ENCODE assay signal across 19 cellular contexts in the genomic region with DNA sequence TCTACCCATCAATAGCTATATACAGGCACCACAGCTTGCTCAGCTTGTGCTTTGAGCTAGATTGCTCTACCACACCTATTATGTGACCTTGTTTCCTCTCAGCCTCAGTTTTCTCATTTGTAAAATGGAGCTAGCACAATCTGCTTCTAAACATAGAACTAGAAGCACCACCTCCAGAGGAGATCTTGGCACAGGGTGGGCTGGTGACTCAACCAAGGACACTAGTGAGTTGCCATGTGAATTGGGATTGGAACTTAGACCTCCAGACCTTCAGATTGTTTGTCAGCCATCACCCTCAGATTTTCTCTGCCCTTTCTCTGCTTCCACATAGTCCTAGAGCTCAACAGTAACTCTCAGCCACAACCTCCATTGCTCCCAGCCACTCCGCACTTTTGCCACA. TPM values are rescaled to one million over a fixed set of nuclear protein-coding genes. Genes with fewer than 3 reads are reported as not detected.
DNase-seq lines count a peak whose midpoint lies in the region; ATAC-seq, FAIRE-seq and TF ChIP-seq lines count a peak whose summit lies in the region.
"Had no signal": no experiment of that assay in that cellular context is flagged by ENCODE, and none has a peak within 500 bp of the region (broad histone marks: within the 10 kb centered on the region; RNA-seq: fewer than 3 reads in every experiment).

No MANE protein-coding gene starts in this region.

- H4K20me1 ChIP-seq in HepG2 (ENCODE audit: insufficient read depth, low read length) (peaks cover 9% of the 10 kb centered on the region; the same call in 1 of the 2 replicates), MM.1S (ENCODE audit: insufficient read depth, low read length) (no peaks in the 10 kb centered on the region)

- no peak overlapping the region for H3K4me2 ChIP-seq in HepG2 (ENCODE audit: low read depth, low read length)
- no peak overlapping the region for H3K4me2 ChIP-seq in MM.1S (ENCODE audit: low read depth, low read length)
- H3K4me2 ChIP-seq: SK-N-SH had no signal

- TF ChIP-seq EP300 in HepG2 (IDR thresholded peaks at IDR 0.05; ENCODE audit: low read depth in 2 of 2, low read length in 2 of 2) (no peak), HepG2 (CRISPR knock-in tag; IDR thresholded peaks at IDR 0.05; ENCODE audit: borderline replicate concordance) (no peak)

- H3F3A ChIP-seq in MM.1S (ENCODE audit: insufficient read depth, low read length), result 0 out of 2 replicates have a peak, but pooled peaks cover 4% of the 10 kb centered on the region

- intact Hi-C loops in HepG2 (cut with micrococcal nuclease; ENCODE audit: unreplicated experiment), result no loop called here
- intact Hi-C loops in right lobe of liver (cut with DNase I), result no loop called here
- intact Hi-C loops in adrenal gland (cut with DNase I), result no loop called here
- intact Hi-C loops in aorta (cut with DNase I), result no loop called here

- H3K36me3 ChIP-seq in HepG2 (replicated peaks in 1 of 2; ENCODE audit: control insufficient read depth in 1 of 2, insufficient read depth in 2 of 2, low read length in 2 of 2) (no peaks in the 10 kb centered on the region), right lobe of liver (no peaks in the 10 kb centered on the region), adrenal gland (replicated peaks in 1 of 2) (no peaks in the 10 kb centered on the region), MM.1S (replicated peaks; ENCODE audit: insufficient read depth, low read length) (no peaks in the 10 kb centered on the region), aorta (ENCODE audit: control insufficient read depth in 1 of 2, insufficient read depth in 2 of 2, low read length in 1 of 2) (no peaks in the 10 kb centered on the region)

- 100% methylated on average over 1 of the region's 1 CpG for WGBS in HepG2 (ENCODE audit: low lambda C conversion rate)
- 100% methylated on average over 1 of the region's 1 CpG for WGBS in right lobe of liver (ENCODE audit: insufficient coverage, low coverage, low lambda C conversion rate, missing lambda C conversion rate)
- WGBS in adrenal gland, 4 donors, result 90 to 96% (median 95%) methylated on average over 1 of the region's 1 CpG
- WGBS in aorta, 2 donors, result 96 to 100% methylated on average over 1 of the region's 1 CpG

- H3K27me3 ChIP-seq in HepG2 (ENCODE audit: control insufficient read depth in 1 of 2, insufficient read depth in 2 of 2, low read length in 2 of 2) (no peaks in the 10 kb centered on the region; a peak in 2 of 5 replicates), right lobe of liver (no peaks in the 10 kb centered on the region), adrenal gland (no peaks in the 10 kb centered on the region), MM.1S (replicated peaks; ENCODE audit: insufficient read depth, low read length) (no peaks in the 10 kb centered on the region), aorta (ENCODE audit: control insufficient read depth in 1 of 2, insufficient read depth in 2 of 2, low read length in 1 of 2) (no peaks in the 10 kb centered on the region)

- H3K9me2 ChIP-seq in MM.1S (replicated peaks; ENCODE audit: insufficient read depth, low read length), result no peaks in the 10 kb centered on the region
- H3K9me2 ChIP-seq: SK-N-SH had no signal

- no peak overlapping the region for H3K4me3 ChIP-seq in HepG2 (replicated peaks in 1 of 3; ENCODE audit: insufficient read depth in 1 of 3, low read depth in 2 of 3, low read length in 3 of 3)
- no peak overlapping the region for H3K4me3 ChIP-seq in right lobe of liver
- H3K4me3 ChIP-seq in adrenal gland, result no peak overlapping the region
- no peak overlapping the region for H3K4me3 ChIP-seq in fibroblast of mammary gland (ENCODE audit: control insufficient read depth, low read depth, low read length)
- no peak overlapping the region for H3K4me3 ChIP-seq in MM.1S (ENCODE audit: low read length)
- H3K4me3 ChIP-seq in aorta (ENCODE audit: low read length in 2 of 2), result no peak overlapping the region

- no peak for FAIRE-seq in HepG2 (lab: Jason Lieb, UNC)
- FAIRE-seq: A204.1 had no signal

- H3K4me1 ChIP-seq in HepG2 (ENCODE audit: insufficient read depth, low read length) (peaks cover 37% of the 10 kb centered on the region), right lobe of liver (peaks cover 0 to 36% (median 11%) of the 10 kb centered on the region in 4 donors), adrenal gland (replicated peaks in 1 of 2) (peaks cover 10 to 14% of the 10 kb centered on the region in 2 donors), MM.1S (ENCODE audit: low read length) (no peaks in the 10 kb centered on the region), aorta (ENCODE audit: control insufficient read depth in 1 of 2, insufficient read depth in 2 of 2, low read length in 2 of 2) (no peaks in the 10 kb centered on the region)

- in situ Hi-C loops in HepG2 (cut with HindIII; ENCODE audit: extremely low pct_ligation_motif_present, low pct_unique_long_range_greater_than_20kb), result no loop called here

- CTCF ChIA-PET in HepG2 (lab: Yijun Ruan, JAX; ENCODE audit: low intra/inter-chr PET ratio, low total read pairs), result no interaction called here

- H2AFZ ChIP-seq in HepG2 (ENCODE audit: low read length) (no peak overlapping the region), MM.1S (ENCODE audit: low read length) (no peak overlapping the region)

- POLR2A ChIA-PET in HepG2 (lab: Yijun Ruan, JAX), result no interaction called here

- H3K79me2 ChIP-seq in HepG2 (ENCODE audit: insufficient read depth, low read length), result peaks cover 13% of the 10 kb centered on the region
- H3K79me2 ChIP-seq in MM.1S (ENCODE audit: low read length), result peaks cover 14% of the 10 kb centered on the region

- TF ChIP-seq CTCF in HepG2 (CRISPR knock-in tag; IDR thresholded peaks at IDR 0.05) (no peak), right lobe of liver (IDR thresholded peaks at IDR 0.05) (no peak), adrenal gland (IDR thresholded peaks at IDR 0.05) (no peak), fibroblast of mammary gland (conservative IDR thresholded peaks at IDR 0.05; ENCODE audit: control insufficient read depth, insufficient read depth, low read depth, low read length) (no peak), MM.1S (IDR thresholded peaks at IDR 0.05; ENCODE audit: low read length) (no peak)

- TF ChIP-seq POLR2A in HepG2 (IDR thresholded peaks at IDR 0.05; ENCODE audit: insufficient read depth in 1 of 2, low read depth in 2 of 2, low read length in 2 of 2) (no peak), right lobe of liver (IDR thresholded peaks at IDR 0.05) (no peak), adrenal gland (IDR thresholded peaks at IDR 0.05) (no peak)

- no peak overlapping the region for H3K27ac ChIP-seq in HepG2 (ENCODE audit: extremely low read length, insufficient read depth, low read length)
- no peak overlapping the region for H3K27ac ChIP-seq in right lobe of liver
- peak overlapping the region in 1 of 5 donors; percentile 20 for H3K27ac ChIP-seq in adrenal gland
- H3K27ac ChIP-seq in MM.1S (ENCODE audit: low read length), result no peak overlapping the region
- no peak overlapping the region for H3K27ac ChIP-seq in aorta (ENCODE audit: low read depth in 1 of 2, low read length in 2 of 2)

- ATAC-seq in HepG2 (no peak), right lobe of liver (no peak), aorta (ENCODE audit: low FRiP score) (no peak)
- ATAC-seq: Panc1 had no signal

- H3K9ac ChIP-seq in HepG2 (ENCODE audit: insufficient read depth, low read depth, low read length), result no peak overlapping the region
- H3K9ac ChIP-seq in MM.1S (ENCODE audit: low read length), result no peak overlapping the region
- H3K9ac ChIP-seq: SK-N-SH had no signal

- TF ChIP-seq RAD21 in HepG2 (CRISPR knock-in tag; IDR thresholded peaks at IDR 0.05), result no peak

- H3K9me3 ChIP-seq in HepG2 (ENCODE audit: low read length) (no peaks in the 10 kb centered on the region), right lobe of liver (no peaks in the 10 kb centered on the region), adrenal gland (replicated peaks in 1 of 3) (no peaks in the 10 kb centered on the region), MM.1S (replicated peaks; ENCODE audit: insufficient read depth, low read length) (no peaks in the 10 kb centered on the region), aorta (ENCODE audit: control insufficient read depth, low read length) (no peaks in the 10 kb centered on the region)
- H3K9me3 ChIP-seq: SK-N-SH had no signal

- DNase-seq in HepG2 (ENCODE audit: low spot score) (no peak), right lobe of liver (no peak), adrenal gland (peak in 5 of 7 donors; percentile 38 to 66 (median 52)), fibroblast of mammary gland (ENCODE audit: low read depth) (peak; percentile 32), NCI-H446 (lab: John Stamatoyannopoulos, UW) (no peak), MM.1S (no peak), aorta (no peak)
- DNase-seq: H9, KBM-7, NCI-H1105, NCI-H146, NCI-H2029, NCI-H2227 treated with DMSO at 0.1 percent for 48 hours, NCI-H524, NCI-H774, SIG-M5, SK-N-SH had no signal

- BruUV-seq in HepG2 (replicated peaks; lab: Mats Ljungman, UMichigan), result no TSS peak

RNA-seq across cellular contexts. Expression of a gene that starts 3.0 kb away (rescaled TPM):
- total RNA-seq in HepG2 (2016; rRNA removed; fragmentation: Illumina TruSeq; extraction: Trizol), result 9.2 and 17.0 TPM in 2 replicates
- total RNA-seq in HepG2 (2016; cell fraction: cytosol; rRNA removed; fragmentation: Illumina TruSeq; extraction: Trizol; ENCODE audit: low read depth), result 2.6 and 3.3 TPM in 2 replicates
- 9.2 and 18.3 TPM in 2 replicates for total RNA-seq in HepG2 (2016; cell fraction: insoluble cytoplasmic fraction; rRNA removed; fragmentation: Illumina TruSeq; extraction: Trizol)
- total RNA-seq in HepG2 (2016; cell fraction: membrane; rRNA removed; fragmentation: Illumina TruSeq; extraction: Trizol), result 6.1 and 7.5 TPM in 2 replicates
- total RNA-seq in HepG2 (2016; cell fraction: nucleus; rRNA removed; fragmentation: Illumina TruSeq; extraction: Trizol), result 15.7 and 18.2 TPM in 2 replicates
- polyA plus RNA-seq in HepG2 (2011; rRNA removed), result 9.7 TPM in 2 replicates
- polyA plus RNA-seq in HepG2 (2011; cell fraction: cytosol; rRNA removed), result 5.9 and 8.6 TPM in 2 replicates
- 4.1 and 4.6 TPM in 2 replicates for polyA plus RNA-seq in HepG2 (2011; cell fraction: nucleus; rRNA removed)
- 16.4 and 19.7 TPM in 2 replicates for polyA plus RNA-seq in HepG2 (2012)
- polyA plus RNA-seq in HepG2 (2016; cell fraction: cytosol; fragmentation: Illumina TruSeq; extraction: Trizol; ENCODE audit: low read depth), result 1.4 and 1.9 TPM in 2 replicates
- polyA plus RNA-seq in HepG2 (2016; cell fraction: insoluble cytoplasmic fraction; fragmentation: Illumina TruSeq; extraction: Trizol; ENCODE audit: low read depth), result 9.8 and 10.1 TPM in 2 replicates
- polyA plus RNA-seq in HepG2 (2016; cell fraction: membrane; fragmentation: Illumina TruSeq; extraction: Trizol; ENCODE audit: low read depth), result 3.6 and 4.1 TPM in 2 replicates
- 22.2 and 24.5 TPM in 2 replicates for polyA plus RNA-seq in HepG2 (2016; cell fraction: nucleus; fragmentation: Illumina TruSeq; extraction: Trizol; ENCODE audit: insufficient read depth, low read depth)
- polyA minus RNA-seq in HepG2 (2011; rRNA and poly(A)+ RNA removed; ENCODE audit: low replicate concordance), result 4.5 and 4.7 TPM in 2 replicates
- polyA minus RNA-seq in HepG2 (2011; cell fraction: cytosol; rRNA and poly(A)+ RNA removed), result 9.5 and 9.6 TPM in 2 replicates
- polyA minus RNA-seq in HepG2 (2011; cell fraction: nucleus; rRNA and poly(A)+ RNA removed), result 7.5 and 9.8 TPM in 2 replicates
- total RNA-seq in right lobe of liver, result 10 to 100 TPM; 23.2 to 32.9 (median 27.2) TPM
- total RNA-seq in adrenal gland, result 10 to 100 TPM; 25.2 to 48.4 (median 29.6) TPM
- 10 to 100 TPM; 15.1 to 45.4 (median 20.7) TPM for polyA plus RNA-seq in adrenal gland
- total RNA-seq in aorta, result 10 to 100 TPM; 14.8 to 19.7 TPM
- polyA plus RNA-seq in aorta, result 10 to 100 TPM in 1 of 2 donors, 1 to 10 TPM in 1; 5.0 to 12.4 TPM

RNA-seq across cellular contexts. Expression of a gene that starts 7.1 kb away (rescaled TPM):
- not detected in 2 replicates for total RNA-seq in HepG2 (2016; rRNA removed; fragmentation: Illumina TruSeq; extraction: Trizol)
- total RNA-seq in HepG2 (2016; cell fraction: cytosol; rRNA removed; fragmentation: Illumina TruSeq; extraction: Trizol; ENCODE audit: low read depth), result not detected in 2 replicates
- 0.09 TPM in 1 of 2 replicates, not detected in the other for total RNA-seq in HepG2 (2016; cell fraction: insoluble cytoplasmic fraction; rRNA removed; fragmentation: Illumina TruSeq; extraction: Trizol)
- 0.14 TPM in 1 of 2 replicates, not detected in the other for total RNA-seq in HepG2 (2016; cell fraction: membrane; rRNA removed; fragmentation: Illumina TruSeq; extraction: Trizol)
- not detected in 2 replicates for total RNA-seq in HepG2 (2016; cell fraction: nucleus; rRNA removed; fragmentation: Illumina TruSeq; extraction: Trizol)
- polyA plus RNA-seq in HepG2 (2011; rRNA removed), result 0.30 and 0.46 TPM in 2 replicates
- polyA plus RNA-seq in HepG2 (2011; cell fraction: cytosol; rRNA removed), result 0.40 and 0.70 TPM in 2 replicates
- 0.24 and 0.35 TPM in 2 replicates for polyA plus RNA-seq in HepG2 (2011; cell fraction: nucleus; rRNA removed)
- 0.90 TPM in 1 of 2 replicates, not detected in the other for polyA plus RNA-seq in HepG2 (2012)
- not detected in 2 replicates for polyA plus RNA-seq in HepG2 (2016; cell fraction: cytosol; fragmentation: Illumina TruSeq; extraction: Trizol; ENCODE audit: low read depth)
- polyA plus RNA-seq in HepG2 (2016; cell fraction: insoluble cytoplasmic fraction; fragmentation: Illumina TruSeq; extraction: Trizol; ENCODE audit: low read depth), result not detected in 2 replicates
- 0.14 TPM in 1 of 2 replicates, not detected in the other for polyA plus RNA-seq in HepG2 (2016; cell fraction: membrane; fragmentation: Illumina TruSeq; extraction: Trizol; ENCODE audit: low read depth)
- polyA plus RNA-seq in HepG2 (2016; cell fraction: nucleus; fragmentation: Illumina TruSeq; extraction: Trizol; ENCODE audit: insufficient read depth, low read depth), result not detected in 2 replicates
- polyA minus RNA-seq in HepG2 (2011; rRNA and poly(A)+ RNA removed; ENCODE audit: low replicate concordance), result 0.10 and 0.40 TPM in 2 replicates
- polyA minus RNA-seq in HepG2 (2011; cell fraction: cytosol; rRNA and poly(A)+ RNA removed), result not detected in 2 replicates
- not detected in 2 replicates for polyA minus RNA-seq in HepG2 (2011; cell fraction: nucleus; rRNA and poly(A)+ RNA removed)
- total RNA-seq in right lobe of liver, result 1 to 10 TPM in 4 of 6 experiments, under 1 TPM in 2; 0.25 to 2.2 (median 1.4) TPM
- total RNA-seq in adrenal gland, result 1 to 10 TPM in 3 of 8 donors, under 1 TPM in 1, not detected in 4; 0.61 to 4.0 (median 1.2) TPM
- polyA plus RNA-seq in adrenal gland, result under 1 TPM in 2 of 3 donors, not detected in 1; 0.59 to 0.71 TPM
- total RNA-seq in aorta, result under 1 TPM in 1 of 2 donors, not detected in 1; 0.69 TPM
- polyA plus RNA-seq in aorta, result not detected

Comparison
In these comparisons a context has a peak if more than half of its experiments do, and no peak if none do; other contexts are left out.
1. DNase-seq: peak in adrenal gland (5 of 7) and fibroblast of mammary gland (single experiment); none in HepG2 (single experiment), right lobe of liver (0 of 3), NCI-H446 (0 of 2), MM.1S (single experiment) and aorta (0 of 2).